Comparison of ENCODE assay signal across 8 cellular contexts in genomic region chr2:27356382-27357181, GRCh38. TPM values are rescaled to one million over a fixed set of nuclear protein-coding genes. Genes with fewer than 3 reads are reported as not detected.
DNase-seq lines count a peak whose midpoint lies in the region; ATAC-seq and TF ChIP-seq lines count a peak whose summit lies in the region.

Gene GTF3C2 (minus strand): TSS chr2:27356764. CDS start chr2:27343554, 13,210 bp downstream.

- TF ChIP-seq CTCF in left lung (IDR thresholded peaks at IDR 0.05) = peak in 1 of 2 donors; percentile 21

- peaks cover 43% of the 10 kb centered on the region for H3K4me1 Mint-ChIP-seq in dendritic cell treated with granulocyte-macrophage colony-stimulating factor and Interleukin-4, amounts not matched to agents 40 ng/mL and 50 ng/mL, for 4 days (ENCODE audit: low read depth)

- H3K27me3 ChIP-seq in left lung = no peaks in the 10 kb centered on the region

- peaks cover 47% of the 10 kb centered on the region for H3K36me3 Mint-ChIP-seq in dendritic cell treated with granulocyte-macrophage colony-stimulating factor and Interleukin-4, amounts not matched to agents 40 ng/mL and 50 ng/mL, for 4 days (ENCODE audit: low read depth)

- H3K4me3 ChIP-seq in left lung = peak within 1 kb of the TSS; percentile 95 to 97

- H3K27ac Mint-ChIP-seq in dendritic cell treated with granulocyte-macrophage colony-stimulating factor and Interleukin-4, amounts not matched to agents 40 ng/mL and 50 ng/mL, for 4 days = peak within 1 kb of the TSS; percentile 96

- intact Hi-C loops in dendritic cell treated with granulocyte-macrophage colony-stimulating factor and Interleukin-4, amounts not matched to agents 40 ng/mL and 50 ng/mL, for 4 days (cut with micrococcal nuclease) = loop anchor here (1.0 to 10.0 kb wide), 4 partner anchors 14 to 142 kb away; partner anchors contain the start of genes ATRAID, CAD, EIF2B4 and MPV17
- intact Hi-C loops in left lung (cut with DNase I) = no loop called here

- H3K4me1 ChIP-seq in left lung = peaks cover 22 to 43% of the 10 kb centered on the region in 2 donors

- H3K9me3 ChIP-seq in left lung = no peaks in the 10 kb centered on the region

- H3K4me3 Mint-ChIP-seq in dendritic cell treated with granulocyte-macrophage colony-stimulating factor and Interleukin-4, amounts not matched to agents 40 ng/mL and 50 ng/mL, for 4 days = peak within 1 kb of the TSS; percentile 97

- H3K27ac ChIP-seq in left lung = peak within 1 kb of the TSS; percentile 93 to 96

- no peaks in the 10 kb centered on the region for H3K36me3 ChIP-seq in left lung

- no peaks in the 10 kb centered on the region for H3K9me3 Mint-ChIP-seq in dendritic cell treated with granulocyte-macrophage colony-stimulating factor and Interleukin-4, amounts not matched to agents 40 ng/mL and 50 ng/mL, for 4 days

- ATAC-seq in GM19372 (IDR thresholded peaks at IDR 0.05; ENCODE audit: low read depth, unreplicated experiment) = peak; percentile 84
- ATAC-seq in HG03558 (IDR thresholded peaks at IDR 0.05; ENCODE audit: extremely low read depth, unreplicated experiment) = peak; percentile 57
- peak; percentile 96 for ATAC-seq in left lung

- no peaks in the 10 kb centered on the region for H3K27me3 Mint-ChIP-seq in dendritic cell treated with granulocyte-macrophage colony-stimulating factor and Interleukin-4, amounts not matched to agents 40 ng/mL and 50 ng/mL, for 4 days

- DNase-seq in C1 segment of cervical spinal cord (lab: John Stamatoyannopoulos, UW) = peak; percentile 70 to 100 (median 95)
- peak; percentile 92 for DNase-seq in NCI-H748 treated with DMSO at 0.1 percent for 48 hours (lab: John Stamatoyannopoulos, UW)
- DNase-seq in activated CD4-positive, alpha-beta T cell treated with anti-CD3 and anti-CD28 coated beads, Interleukin-2, amount 50 U/mL, for 24 hours (ENCODE audit: low read depth in 1 of 2, low spot score in 1 of 2) = peak; percentile 82 to 93
- DNase-seq in left lung = peak; percentile 93 to 97
- peak; percentile 83 to 85 for DNase-seq in stimulated activated CD4-positive, alpha-beta T cell treated with anti-CD3 and anti-CD28 coated beads, Interleukin-2, amount 100 ng/mL, for 48 hours

RNA-seq across cellular contexts. Expression of gene GTF3C2, which starts in this region (rescaled TPM):
- total RNA-seq in left lung = 10 to 100 TPM; 45.2 to 54.5 TPM

Comparison
In these comparisons a context has a peak if more than half of its experiments do, and no peak if none do; other contexts are left out.
1. Peak in every context shown above with its lines: DNase-seq, ATAC-seq, H3K4me3 ChIP-seq and H3K27ac ChIP-seq.